32 cellular contexts compared by ENCODE assay signal in genomic region chr6:39558079-39558478, GRCh38.
"Had no signal": no experiment of that assay in that cellular context is flagged by ENCODE, and none has a peak within 500 bp of the region (broad histone marks: within the 10 kb centered on the region; RNA-seq: fewer than 3 reads in every experiment).

No MANE protein-coding gene starts in this region.

- H3K4me1 Mint-ChIP-seq: activated CD4-positive, alpha-beta memory T cell treated with anti-CD3 and anti-CD28 coated beads, Interleukin-2, amount 10 ng/mL, durations not matched to agents 7 days and 5 days; activated CD4-positive, alpha-beta T cell treated with anti-CD3 and anti-CD28 coated beads, Interleukin-2, amount 10 ng/mL, durations not matched to agents 7 days and 5 days; activated naive CD4-positive, alpha-beta T cell treated with anti-CD3 and anti-CD28 coated beads, Interleukin-2, amount 10 ng/mL, durations not matched to agents 7 days and 5 days; activated naive CD8-positive, alpha-beta T cell treated with anti-CD3 and anti-CD28 coated beads, Interleukin-2, amount 10 ng/mL, durations not matched to agents 7 days and 5 days; brain; memory B cell; neural crest cell; stimulated activated effector memory CD8-positive, alpha-beta T cell treated with anti-CD3 and anti-CD28 coated beads, Interleukin-12 subunit alpha, Interleukin-12 subunit beta, amount 100 ng/mL, for 72 hours; stimulated activated naive CD8-positive, alpha-beta T cell treated with anti-CD3 and anti-CD28 coated beads, Interleukin-15, amount 100 ng/mL, for 72 hours had no signal

- H3K4me1 ChIP-seq: colonic mucosa, parathyroid adenoma, psoas muscle, uterus had no signal

- H3K4me3 ChIP-seq: ascending aorta, cardiac muscle cell, colonic mucosa, hepatocyte, psoas muscle, sigmoid colon, uterus had no signal

- H3K27me3 ChIP-seq: ascending aorta, cardiac muscle cell, colonic mucosa, hepatocyte, sigmoid colon, uterus had no signal

- ATAC-seq: left colon; naive thymus-derived CD8-positive, alpha-beta T cell; psoas muscle; stimulated activated effector memory CD8-positive, alpha-beta T cell treated with anti-CD3 and anti-CD28 coated beads, Interleukin-12 subunit alpha, Interleukin-12 subunit beta, amount 100 ng/mL, for 72 hours; stimulated activated naive CD8-positive, alpha-beta T cell treated with anti-CD3 and anti-CD28 coated beads, Interleukin-15, amount 100 ng/mL, for 72 hours; WTC11 had no signal

- DNase-seq: activated CD4-positive, alpha-beta memory T cell treated with anti-CD3 and anti-CD28 coated beads, Interleukin-2, amount 10 ng/mL, durations not matched to agents 7 days and 5 days; activated CD4-positive, alpha-beta T cell treated with anti-CD3 and anti-CD28 coated beads for 1 hour; activated CD4-positive, alpha-beta T cell treated with anti-CD3 and anti-CD28 coated beads, Interleukin-2, amount 10 ng/mL, durations not matched to agents 7 days and 5 days; activated CD8-positive, alpha-beta memory T cell treated with anti-CD3 and anti-CD28 coated beads, Interleukin-2, amount 50 U/mL, for 48 hours; activated gamma-delta T cell; activated naive CD4-positive, alpha-beta T cell treated with anti-CD3 and anti-CD28 coated beads, Interleukin-2, amount 10 ng/mL, durations not matched to agents 7 days and 5 days; activated naive CD8-positive, alpha-beta T cell treated with anti-CD3 and anti-CD28 coated beads, Interleukin-2, amount 10 ng/mL, durations not matched to agents 7 days and 5 days; activated T-cell treated with anti-CD3 and anti-CD28 coated beads, Interleukin-2, amount 50 U/mL, for 24 hours; cerebellar nuclear complex; colonic mucosa; effector memory CD4-positive, alpha-beta T cell; left colon; midbrain; naive thymus-derived CD8-positive, alpha-beta T cell; occipital lobe; psoas muscle; sigmoid colon; small intestine; stimulated activated CD4-positive, alpha-beta T cell treated with anti-CD3 and anti-CD28 coated beads, Interleukin-4, amount 100 ng/mL, for 24 hours; stimulated activated naive CD8-positive, alpha-beta T cell treated with anti-CD3 and anti-CD28 coated beads, Interleukin-15, amount 100 ng/mL, for 72 hours; substantia nigra; uterus had no signal

- H3K9me3 Mint-ChIP-seq: activated CD4-positive, alpha-beta memory T cell treated with anti-CD3 and anti-CD28 coated beads, Interleukin-2, amount 10 ng/mL, durations not matched to agents 7 days and 5 days; activated CD4-positive, alpha-beta T cell treated with anti-CD3 and anti-CD28 coated beads, Interleukin-2, amount 10 ng/mL, durations not matched to agents 7 days and 5 days; activated naive CD4-positive, alpha-beta T cell treated with anti-CD3 and anti-CD28 coated beads, Interleukin-2, amount 10 ng/mL, durations not matched to agents 7 days and 5 days; activated naive CD8-positive, alpha-beta T cell treated with anti-CD3 and anti-CD28 coated beads, Interleukin-2, amount 10 ng/mL, durations not matched to agents 7 days and 5 days; activated T-cell treated with anti-CD3 and anti-CD28 coated beads, Interleukin-2, amount 50 U/mL, for 24 hours; brain; memory B cell; naive thymus-derived CD8-positive, alpha-beta T cell; neural crest cell; stimulated activated effector memory CD8-positive, alpha-beta T cell treated with anti-CD3 and anti-CD28 coated beads, Interleukin-12 subunit alpha, Interleukin-12 subunit beta, amount 100 ng/mL, for 72 hours; stimulated activated naive CD8-positive, alpha-beta T cell treated with anti-CD3 and anti-CD28 coated beads, Interleukin-15, amount 100 ng/mL, for 72 hours; type B pancreatic cell; WTC11 had no signal

- H3K9ac ChIP-seq: parathyroid adenoma had no signal

- H3K36me3 Mint-ChIP-seq: activated naive CD4-positive, alpha-beta T cell treated with anti-CD3 and anti-CD28 coated beads, Interleukin-2, amount 10 ng/mL, durations not matched to agents 7 days and 5 days; activated naive CD8-positive, alpha-beta T cell treated with anti-CD3 and anti-CD28 coated beads, Interleukin-2, amount 10 ng/mL, durations not matched to agents 7 days and 5 days; brain; memory B cell; naive thymus-derived CD8-positive, alpha-beta T cell; stimulated activated effector memory CD8-positive, alpha-beta T cell treated with anti-CD3 and anti-CD28 coated beads, Interleukin-12 subunit alpha, Interleukin-12 subunit beta, amount 100 ng/mL, for 72 hours; type B pancreatic cell; WTC11 had no signal

- H3K27ac Mint-ChIP-seq: activated CD4-positive, alpha-beta memory T cell treated with anti-CD3 and anti-CD28 coated beads, Interleukin-2, amount 10 ng/mL, durations not matched to agents 7 days and 5 days; activated CD4-positive, alpha-beta T cell treated with anti-CD3 and anti-CD28 coated beads, Interleukin-2, amount 10 ng/mL, durations not matched to agents 7 days and 5 days; activated naive CD4-positive, alpha-beta T cell treated with anti-CD3 and anti-CD28 coated beads, Interleukin-2, amount 10 ng/mL, durations not matched to agents 7 days and 5 days; activated naive CD8-positive, alpha-beta T cell treated with anti-CD3 and anti-CD28 coated beads, Interleukin-2, amount 10 ng/mL, durations not matched to agents 7 days and 5 days; activated T-cell treated with anti-CD3 and anti-CD28 coated beads, Interleukin-2, amount 50 U/mL, for 24 hours; brain; memory B cell; naive thymus-derived CD8-positive, alpha-beta T cell; stimulated activated effector memory CD8-positive, alpha-beta T cell treated with anti-CD3 and anti-CD28 coated beads, Interleukin-12 subunit alpha, Interleukin-12 subunit beta, amount 100 ng/mL, for 72 hours; stimulated activated naive CD8-positive, alpha-beta T cell treated with anti-CD3 and anti-CD28 coated beads, Interleukin-15, amount 100 ng/mL, for 72 hours; type B pancreatic cell; WTC11 had no signal

- H3K4me3 Mint-ChIP-seq: activated CD4-positive, alpha-beta memory T cell treated with anti-CD3 and anti-CD28 coated beads, Interleukin-2, amount 10 ng/mL, durations not matched to agents 7 days and 5 days; activated CD4-positive, alpha-beta T cell treated with anti-CD3 and anti-CD28 coated beads, Interleukin-2, amount 10 ng/mL, durations not matched to agents 7 days and 5 days; activated naive CD4-positive, alpha-beta T cell treated with anti-CD3 and anti-CD28 coated beads, Interleukin-2, amount 10 ng/mL, durations not matched to agents 7 days and 5 days; activated naive CD8-positive, alpha-beta T cell treated with anti-CD3 and anti-CD28 coated beads, Interleukin-2, amount 10 ng/mL, durations not matched to agents 7 days and 5 days; activated T-cell treated with anti-CD3 and anti-CD28 coated beads, Interleukin-2, amount 50 U/mL, for 24 hours; brain; memory B cell; naive thymus-derived CD8-positive, alpha-beta T cell; neural crest cell; stimulated activated effector memory CD8-positive, alpha-beta T cell treated with anti-CD3 and anti-CD28 coated beads, Interleukin-12 subunit alpha, Interleukin-12 subunit beta, amount 100 ng/mL, for 72 hours; stimulated activated naive CD8-positive, alpha-beta T cell treated with anti-CD3 and anti-CD28 coated beads, Interleukin-15, amount 100 ng/mL, for 72 hours; type B pancreatic cell; WTC11 had no signal

- H3K9me3 ChIP-seq: ascending aorta, colonic mucosa, psoas muscle, sigmoid colon, uterus had no signal

- H3K27ac ChIP-seq: ascending aorta, cardiac muscle cell, colonic mucosa, hepatocyte, parathyroid adenoma, psoas muscle, sigmoid colon, uterus had no signal

- H3K27me3 Mint-ChIP-seq: activated naive CD4-positive, alpha-beta T cell treated with anti-CD3 and anti-CD28 coated beads, Interleukin-2, amount 10 ng/mL, durations not matched to agents 7 days and 5 days; brain; type B pancreatic cell had no signal

- H3K36me3 ChIP-seq: ascending aorta, cardiac muscle cell, colonic mucosa, sigmoid colon, uterus had no signal
